In the genomic region with DNA sequence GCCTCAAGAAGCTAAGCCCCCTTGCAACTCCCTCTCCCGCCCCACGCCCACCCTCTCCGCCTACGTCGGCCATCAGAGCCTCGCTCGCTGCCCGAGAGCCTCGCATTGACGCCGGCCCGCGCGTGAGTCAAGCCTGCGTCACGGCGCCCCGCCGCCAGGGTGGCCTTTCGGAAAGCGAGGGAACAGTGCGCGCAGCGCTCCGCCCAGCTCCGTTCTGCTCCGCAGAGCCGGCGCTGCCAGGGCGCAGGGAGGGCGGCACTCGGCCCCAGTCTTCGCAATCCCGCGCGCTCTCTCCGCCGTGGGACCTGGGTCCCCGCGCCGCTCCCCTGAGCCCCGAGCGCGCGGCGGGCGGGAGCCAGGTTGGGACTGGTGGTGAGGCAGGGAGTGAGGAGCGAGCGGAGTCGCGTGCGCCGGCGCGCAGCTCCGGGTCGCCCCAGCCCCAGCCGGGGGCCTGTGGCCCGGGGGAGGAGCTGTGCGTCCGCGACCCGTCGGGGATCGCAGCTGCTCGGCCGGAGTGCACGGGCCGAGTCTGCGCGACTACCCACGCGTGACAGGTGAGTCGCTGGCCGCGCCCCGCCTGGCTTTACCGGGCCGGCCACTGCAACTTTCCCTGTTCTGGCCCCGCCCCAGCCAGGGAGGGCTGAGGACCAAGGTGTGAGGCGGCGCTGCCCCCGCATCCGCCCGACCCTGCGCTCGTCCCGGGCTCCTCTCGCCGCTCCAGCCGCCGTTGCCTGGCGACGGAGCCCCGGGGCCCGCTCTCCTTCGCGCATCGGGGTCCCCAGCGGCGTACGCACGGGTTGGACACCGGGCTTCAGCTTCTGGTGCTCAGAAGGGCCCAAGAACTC, we compare ENCODE assay signal across 8 cellular contexts. TPM values are rescaled to one million over a fixed set of nuclear protein-coding genes. Genes with fewer than 3 reads are reported as not detected.
DNase-seq lines count a peak whose midpoint lies in the region; ATAC-seq and TF ChIP-seq lines count a peak whose summit lies in the region.

TSS of gene SLC6A17 (plus strand) at position 165 of the 845 bp plus-strand sequence. CDS start 16,436 bp downstream, outside the sequence.

- peak within 1 kb of the TSS; percentile 60 for H3K4me3 Mint-ChIP-seq in WTC11

- H3K27ac ChIP-seq in heart right ventricle: no peak within 1 kb of the TSS
- H3K27ac ChIP-seq in prostate gland: no peak within 1 kb of the TSS

- peaks cover 0 to 17% (median 11%) of the 10 kb centered on the region in 9 donors for H3K4me1 ChIP-seq in heart right ventricle
- H3K4me1 ChIP-seq in prostate gland (replicated peaks): peaks cover 6% of the 10 kb centered on the region

- no peaks in the 10 kb centered on the region for H3K9me3 Mint-ChIP-seq in WTC11

- ATAC-seq in heart right ventricle (peak in 2 of 8 donors; percentile 66 to 86), Right ventricle myocardium superior (ENCODE audit: poor library complexity) (no peak), WTC11 (peak; percentile 76), HG03159 (IDR thresholded peaks at IDR 0.05; ENCODE audit: unreplicated experiment) (no peak)

- WGBS in heart right ventricle, 2 donors: 1% methylated on average over 102 to 104 of the region's 104 CpGs
- WGBS in prostate gland: under 1% methylated on average over 83 of the region's 104 CpGs

- no peaks in the 10 kb centered on the region for H3K9me3 ChIP-seq in heart right ventricle
- no peaks in the 10 kb centered on the region for H3K9me3 ChIP-seq in prostate gland

- H3K36me3 ChIP-seq in heart right ventricle (no peaks in the 10 kb centered on the region), prostate gland (no peaks in the 10 kb centered on the region)

- intact Hi-C loops in heart right ventricle (cut with DNase I) (no loop called here), Right ventricle myocardium superior (cut with DNase I) (no loop called here), prostate gland (cut with DNase I) (no loop called here)

- H3K27me3 Mint-ChIP-seq in WTC11 (ENCODE audit: low read depth): peaks cover 47% of the 10 kb centered on the region

- H3K36me3 Mint-ChIP-seq in WTC11: no peaks in the 10 kb centered on the region

- H3K27ac Mint-ChIP-seq in WTC11: no peak within 1 kb of the TSS

- CTCF ChIA-PET in WTC11 (lab: Charles Lee): interaction anchor here (0.6 to 2.9 kb wide), 26 partner anchors 8 to 345 kb away, joined by 3 to 17 read pairs (median 4); partner anchors contain the start of genes ALX3, RBM15 and STRIP1

- no peak for DNase-seq in heart right ventricle
- DNase-seq in Right ventricle myocardium superior: no peak
- peak; percentile 63 for DNase-seq in WTC11 (ENCODE audit: low spot score)
- peak; percentile 7 for DNase-seq in fibroblast of gingiva (ENCODE audit: low read depth)
- DNase-seq in retinal pigment epithelial cell (ENCODE audit: low read depth): no peak
- no peak for DNase-seq in activated effector memory CD4-positive, alpha-beta T cell treated with anti-CD3 and anti-CD28 coated beads, Interleukin-2, amount 50 U/mL, for 16 hours
- no peak for DNase-seq in prostate gland (ENCODE audit: low spot score)

- no peak for TF ChIP-seq POLR2A in prostate gland (IDR thresholded peaks at IDR 0.05)

- H3K4me1 Mint-ChIP-seq in WTC11: peaks cover 6% of the 10 kb centered on the region

- H3K27me3 ChIP-seq in heart right ventricle (peaks cover 18 to 98% (median 90%) of the 10 kb centered on the region in 7 donors), prostate gland (replicated peaks; ENCODE audit: insufficient read depth) (peaks cover 8% of the 10 kb centered on the region)

- H3K4me3 ChIP-seq in heart right ventricle (peak within 1 kb of the TSS in 8 of 10 donors; percentile 5 to 41 (median 33)), retinal pigment epithelial cell (ENCODE audit: low read length) (no peak within 1 kb of the TSS), prostate gland (peak within 1 kb of the TSS in 1 of 2 donors; percentile 21)

- TF ChIP-seq CTCF in heart right ventricle (IDR thresholded peaks at IDR 0.05) (no peak), WTC11 (IDR thresholded peaks at IDR 0.05) (no peak), retinal pigment epithelial cell (conservative IDR thresholded peaks at IDR 0.05; ENCODE audit: low read depth, low read length) (peak; percentile 11), prostate gland (IDR thresholded peaks at IDR 0.05) (no peak)

- POLR2A ChIA-PET in WTC11 (lab: Charles Lee): interaction anchor here (0.5 kb wide), 1 partner anchor 819 kb away, joined by 3 read pairs; no protein-coding TSS in a partner anchor

TF ChIP-seq in WTC11, 78 proteins besides CTCF, POLR2A, EP300 and RAD21 (continues in another document):
- TF ChIP-seq ZNF121 (CRISPR knock-in tag; IDR thresholded peaks at IDR 0.05) (no peak), ATF1 (CRISPR knock-in tag; IDR thresholded peaks at IDR 0.05) (0 out of 2 replicates have a peak, but pooled peaks have one; percentile 42), SP1 (CRISPR knock-in tag; conservative IDR thresholded peaks at IDR 0.05) (no peak), ETV6 (CRISPR knock-in tag; IDR thresholded peaks at IDR 0.05) (peak; percentile 48; the same call in 1 of the 2 replicates), KAT7 (CRISPR knock-in tag; IDR thresholded peaks at IDR 0.05; ENCODE audit: borderline replicate concordance) (0 out of 2 replicates have a peak, but pooled peaks have one; percentile 43), HMGXB4 (CRISPR knock-in tag; IDR thresholded peaks at IDR 0.05) (peak; percentile 73; the same call in 1 of the 2 replicates), NR1H2 (CRISPR knock-in tag; IDR thresholded peaks at IDR 0.05) (no peak), CREM (CRISPR knock-in tag; IDR thresholded peaks at IDR 0.05) (no peak), MLX (CRISPR knock-in tag; IDR thresholded peaks at IDR 0.05) (no peak), NR2C2 (CRISPR knock-in tag; IDR thresholded peaks at IDR 0.05) (no peak), E2F4 (CRISPR knock-in tag; IDR thresholded peaks at IDR 0.05; ENCODE audit: borderline replicate concordance, low read depth) (0 out of 2 replicates have a peak, but pooled peaks have one; percentile 50)
- TF ChIP-seq, protein P1, sequence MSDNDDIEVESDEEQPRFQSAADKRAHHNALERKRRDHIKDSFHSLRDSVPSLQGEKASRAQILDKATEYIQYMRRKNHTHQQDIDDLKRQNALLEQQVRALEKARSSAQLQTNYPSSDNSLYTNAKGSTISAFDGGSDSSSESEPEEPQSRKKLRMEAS (CRISPR knock-in tag; IDR thresholded peaks at IDR 0.05): peak; percentile 47; the same call in 1 of the 2 replicates
- TF ChIP-seq, protein P2, sequence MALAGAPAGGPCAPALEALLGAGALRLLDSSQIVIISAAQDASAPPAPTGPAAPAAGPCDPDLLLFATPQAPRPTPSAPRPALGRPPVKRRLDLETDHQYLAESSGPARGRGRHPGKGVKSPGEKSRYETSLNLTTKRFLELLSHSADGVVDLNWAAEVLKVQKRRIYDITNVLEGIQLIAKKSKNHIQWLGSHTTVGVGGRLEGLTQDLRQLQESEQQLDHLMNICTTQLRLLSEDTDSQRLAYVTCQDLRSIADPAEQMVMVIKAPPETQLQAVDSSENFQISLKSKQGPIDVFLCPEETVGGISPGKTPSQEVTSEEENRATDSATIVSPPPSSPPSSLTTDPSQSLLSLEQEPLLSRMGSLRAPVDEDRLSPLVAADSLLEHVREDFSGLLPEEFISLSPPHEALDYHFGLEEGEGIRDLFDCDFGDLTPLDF (CRISPR knock-in tag; IDR thresholded peaks at IDR 0.05): no peak
- TF ChIP-seq, protein P3, sequence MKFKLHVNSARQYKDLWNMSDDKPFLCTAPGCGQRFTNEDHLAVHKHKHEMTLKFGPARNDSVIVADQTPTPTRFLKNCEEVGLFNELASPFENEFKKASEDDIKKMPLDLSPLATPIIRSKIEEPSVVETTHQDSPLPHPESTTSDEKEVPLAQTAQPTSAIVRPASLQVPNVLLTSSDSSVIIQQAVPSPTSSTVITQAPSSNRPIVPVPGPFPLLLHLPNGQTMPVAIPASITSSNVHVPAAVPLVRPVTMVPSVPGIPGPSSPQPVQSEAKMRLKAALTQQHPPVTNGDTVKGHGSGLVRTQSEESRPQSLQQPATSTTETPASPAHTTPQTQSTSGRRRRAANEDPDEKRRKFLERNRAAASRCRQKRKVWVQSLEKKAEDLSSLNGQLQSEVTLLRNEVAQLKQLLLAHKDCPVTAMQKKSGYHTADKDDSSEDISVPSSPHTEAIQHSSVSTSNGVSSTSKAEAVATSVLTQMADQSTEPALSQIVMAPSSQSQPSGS (CRISPR knock-in tag; IDR thresholded peaks at IDR 0.05; ENCODE audit: borderline replicate concordance, low read depth): no peak

RNA-seq across cellular contexts. Expression of gene SLC6A17, which starts in this region (rescaled TPM):
- total RNA-seq in heart right ventricle: under 1 TPM in 7 of 10 donors, not detected in 3; 0.06 to 0.45 (median 0.19) TPM
- polyA plus RNA-seq in heart right ventricle: under 1 TPM in 1 of 2 donors, not detected in 1; 0.09 TPM
- total RNA-seq in Right ventricle myocardium superior: not detected
- 0.09 to 0.24 TPM (median 0.16 TPM) in 3 replicates for total RNA-seq in WTC11 (2021)
- total RNA-seq in prostate gland: 1 to 10 TPM in 1 of 2 donors, under 1 TPM in 1; 0.41 to 2.2 TPM

Comparison
In these comparisons a context has a peak if more than half of its experiments do, and no peak if none do; other contexts are left out.
1. Peak in DNase-seq and ATAC-seq in WTC11; RNA of the gene not detected or under 1 TPM.